10 cellular contexts compared by ENCODE assay signal in genomic region chr7:100122067-100122466, GRCh38. TPM values are rescaled to one million over a fixed set of nuclear protein-coding genes. Genes with fewer than 3 reads are reported as not detected.
DNase-seq lines count a peak whose midpoint lies in the region; ATAC-seq and TF ChIP-seq lines count a peak whose summit lies in the region.
"Had no signal": no experiment of that assay in that cellular context is flagged by ENCODE, and none has a peak within 500 bp of the region (broad histone marks: within the 10 kb centered on the region; RNA-seq: fewer than 3 reads in every experiment).

No MANE protein-coding gene starts in this region.

- no peak overlapping the region for H3K27ac ChIP-seq in CD4-positive, alpha-beta T cell (ENCODE audit: low read depth, low read length)
- H3K27ac ChIP-seq: thoracic aorta had no signal

- intact Hi-C loops in CD4-positive, alpha-beta T cell (cut with DNase I, micrococcal nuclease): no loop called here

- no peaks in the 10 kb centered on the region for H3K9me3 Mint-ChIP-seq in CD4-positive, alpha-beta T cell
- no peaks in the 10 kb centered on the region for H3K9me3 Mint-ChIP-seq in activated T-cell treated with anti-CD3 and anti-CD28 coated beads, Interleukin-2, amount 50 U/mL, for 4 hours
- H3K9me3 Mint-ChIP-seq: activated CD4-positive, alpha-beta memory T cell treated with anti-CD3 and anti-CD28 coated beads for 36 hours; activated naive CD4-positive, alpha-beta T cell treated with anti-CD3 and anti-CD28 coated beads, Interleukin-2, amount 50 U/mL, for 72 hours; T-helper 1 cell treated with Interleukin-12 subunit alpha and Interleukin-12 subunit beta and Interleukin-4 antibody, amounts not matched to agents 30 μg/mL and 1 μg/mL, for 36 hours had no signal

- H3K27me3 ChIP-seq in CD4-positive, alpha-beta T cell (ENCODE audit: control insufficient read depth, insufficient read depth, low read length): no peaks in the 10 kb centered on the region

- no peaks in the 10 kb centered on the region for H3K9me3 ChIP-seq in CD4-positive, alpha-beta T cell (ENCODE audit: control insufficient read depth, low read length)
- H3K9me3 ChIP-seq: thoracic aorta had no signal

- peaks cover 47% of the 10 kb centered on the region for H3K36me3 Mint-ChIP-seq in CD4-positive, alpha-beta T cell (ENCODE audit: low read depth)
- peaks cover 2% of the 10 kb centered on the region for H3K36me3 Mint-ChIP-seq in activated T-cell treated with anti-CD3 and anti-CD28 coated beads, Interleukin-2, amount 50 U/mL, for 4 hours (ENCODE audit: insufficient read depth)

- peaks cover 44% of the 10 kb centered on the region for H3K4me1 Mint-ChIP-seq in CD4-positive, alpha-beta T cell (ENCODE audit: low read depth)
- H3K4me1 Mint-ChIP-seq in activated T-cell treated with anti-CD3 and anti-CD28 coated beads, Interleukin-2, amount 50 U/mL, for 4 hours (ENCODE audit: low read depth): peaks cover 42% of the 10 kb centered on the region

- no peak for TF ChIP-seq CTCF in CD4-positive, alpha-beta T cell (IDR thresholded peaks at IDR 0.05)

- no peak for ATAC-seq in CD4-positive, alpha-beta T cell (ENCODE audit: poor library complexity)
- no peak for ATAC-seq in GM21786 (IDR thresholded peaks at IDR 0.05; ENCODE audit: unreplicated experiment)
- ATAC-seq in activated T-cell treated with anti-CD3 and anti-CD28 coated beads, Interleukin-2, amount 50 U/mL, for 4 hours: no peak
- ATAC-seq: activated naive CD4-positive, alpha-beta T cell treated with anti-CD3 and anti-CD28 coated beads, Interleukin-2, amount 50 U/mL, for 72 hours had no signal

- H3K27me3 Mint-ChIP-seq in CD4-positive, alpha-beta T cell: no peaks in the 10 kb centered on the region
- H3K27me3 Mint-ChIP-seq in activated T-cell treated with anti-CD3 and anti-CD28 coated beads, Interleukin-2, amount 50 U/mL, for 4 hours (ENCODE audit: low read depth): no peaks in the 10 kb centered on the region
- H3K27me3 Mint-ChIP-seq: activated CD4-positive, alpha-beta memory T cell treated with anti-CD3 and anti-CD28 coated beads for 36 hours had no signal

- peak overlapping the region; percentile 58 for H3K27ac Mint-ChIP-seq in CD4-positive, alpha-beta T cell
- H3K27ac Mint-ChIP-seq: activated naive CD4-positive, alpha-beta T cell treated with anti-CD3 and anti-CD28 coated beads, Interleukin-2, amount 50 U/mL, for 72 hours; T-helper 1 cell treated with Interleukin-12 subunit alpha and Interleukin-12 subunit beta and Interleukin-4 antibody, amounts not matched to agents 30 μg/mL and 1 μg/mL, for 36 hours had no signal

- POLR2A ChIA-PET in CD4-positive, alpha-beta T cell (lab: Charles Lee): interaction anchor here (0.8 to 2.0 kb wide), 3 partner anchors 9 to 22 kb away, joined by 3 to 7 read pairs (median 4); partner anchors contain the start of gene AP4M1

- in situ Hi-C loops in SK-MEL-5 (cut with HindIII; ENCODE audit: low pct_unique_long_range_greater_than_20kb, low sequenced_read_pairs): no loop called here

- no peak for DNase-seq in CD4-positive, alpha-beta T cell
- DNase-seq in NCI-H1417 treated with DMSO at 0.1 percent for 48 hours (lab: John Stamatoyannopoulos, UW) (peak; percentile 47), SK-MEL-5 (ENCODE audit: low read depth, low spot score) (peak; percentile 96), SIG-M5 (lab: John Stamatoyannopoulos, UW) (no peak)
- no peak for DNase-seq in activated T-cell treated with anti-CD3 and anti-CD28 coated beads, Interleukin-2, amount 50 U/mL, for 4 hours
- DNase-seq: activated CD4-positive, alpha-beta memory T cell treated with anti-CD3 and anti-CD28 coated beads for 36 hours had no signal

- peak overlapping the region; percentile 46 for H3K4me3 Mint-ChIP-seq in CD4-positive, alpha-beta T cell
- no peak overlapping the region for H3K4me3 Mint-ChIP-seq in activated T-cell treated with anti-CD3 and anti-CD28 coated beads, Interleukin-2, amount 50 U/mL, for 4 hours
- H3K4me3 Mint-ChIP-seq: activated CD4-positive, alpha-beta memory T cell treated with anti-CD3 and anti-CD28 coated beads for 36 hours; T-helper 1 cell treated with Interleukin-12 subunit alpha and Interleukin-12 subunit beta and Interleukin-4 antibody, amounts not matched to agents 30 μg/mL and 1 μg/mL, for 36 hours had no signal

- CTCF ChIA-PET in CD4-positive, alpha-beta T cell (lab: Charles Lee): no interaction called here

RNA-seq across cellular contexts. Expression of gene CNPY4, which starts 2.6 kb away (rescaled TPM):
- total RNA-seq in CD4-positive, alpha-beta T cell: 10 to 100 TPM; 22.5 to 25.6 TPM
- 21.7 and 21.9 TPM in 2 replicates for total RNA-seq in SK-MEL-5 (2014; rRNA removed; shearing (Covaris generic))
- 23.3 and 24.4 TPM in 2 replicates for polyA plus RNA-seq in SK-MEL-5 (2015; cell fraction: cytosol; rRNA removed)
- 43.4 and 55.1 TPM in 2 replicates for polyA plus RNA-seq in SK-MEL-5 (2015; cell fraction: nucleus; rRNA removed)
- 1 to 10 TPM; 6.6 to 8.6 (median 7.6) TPM for total RNA-seq in activated T-cell treated with anti-CD3 and anti-CD28 coated beads, Interleukin-2, amount 50 U/mL, for 4 hours

RNA-seq across cellular contexts. Expression of gene TAF6, which starts 2.9 kb away (rescaled TPM):
- total RNA-seq in CD4-positive, alpha-beta T cell: 10 to 100 TPM; 34.8 to 37.4 TPM
- total RNA-seq in SK-MEL-5 (2014; rRNA removed; shearing (Covaris generic)): 27.3 and 33.6 TPM in 2 replicates
- polyA plus RNA-seq in SK-MEL-5 (2015; cell fraction: cytosol; rRNA removed): 92.8 and 115 TPM in 2 replicates
- polyA plus RNA-seq in SK-MEL-5 (2015; cell fraction: nucleus; rRNA removed): 135 and 162 TPM in 2 replicates
- 10 to 100 TPM; 67.3 to 74.2 (median 72.9) TPM for total RNA-seq in activated T-cell treated with anti-CD3 and anti-CD28 coated beads, Interleukin-2, amount 50 U/mL, for 4 hours

RNA-seq across cellular contexts. Expression of gene MBLAC1, which starts 4.7 kb away (rescaled TPM):
- 1 to 10 TPM; 3.7 to 4.4 TPM for total RNA-seq in CD4-positive, alpha-beta T cell
- total RNA-seq in SK-MEL-5 (2014; rRNA removed; shearing (Covaris generic)): 2.2 and 4.1 TPM in 2 replicates
- 3.1 and 4.1 TPM in 2 replicates for polyA plus RNA-seq in SK-MEL-5 (2015; cell fraction: cytosol; rRNA removed)
- polyA plus RNA-seq in SK-MEL-5 (2015; cell fraction: nucleus; rRNA removed): 1.9 and 8.0 TPM in 2 replicates
- 1 to 10 TPM; 3.0 to 4.8 (median 3.2) TPM for total RNA-seq in activated T-cell treated with anti-CD3 and anti-CD28 coated beads, Interleukin-2, amount 50 U/mL, for 4 hours

RNA-seq across cellular contexts. Expression of gene AP4M1, which starts 20.6 kb away (rescaled TPM):
- 1 to 10 TPM; 2.8 to 4.0 TPM for total RNA-seq in CD4-positive, alpha-beta T cell
- total RNA-seq in SK-MEL-5 (2014; rRNA removed; shearing (Covaris generic)): 15.9 and 16.4 TPM in 2 replicates
- 15.4 and 17.2 TPM in 2 replicates for polyA plus RNA-seq in SK-MEL-5 (2015; cell fraction: cytosol; rRNA removed)
- 83.1 and 113 TPM in 2 replicates for polyA plus RNA-seq in SK-MEL-5 (2015; cell fraction: nucleus; rRNA removed)
- total RNA-seq in activated T-cell treated with anti-CD3 and anti-CD28 coated beads, Interleukin-2, amount 50 U/mL, for 4 hours: 10 to 100 TPM; 13.4 to 16.0 (median 16.0) TPM

RNA-seq across cellular contexts. Expression of gene MCM7, which starts 20.9 kb away (rescaled TPM):
- total RNA-seq in CD4-positive, alpha-beta T cell: 10 to 100 TPM; 54.5 to 56.0 TPM
- total RNA-seq in SK-MEL-5 (2014; rRNA removed; shearing (Covaris generic)): 163 and 176 TPM in 2 replicates
- 170 and 183 TPM in 2 replicates for polyA plus RNA-seq in SK-MEL-5 (2015; cell fraction: cytosol; rRNA removed)
- 608 TPM in 2 replicates for polyA plus RNA-seq in SK-MEL-5 (2015; cell fraction: nucleus; rRNA removed)
- total RNA-seq in activated T-cell treated with anti-CD3 and anti-CD28 coated beads, Interleukin-2, amount 50 U/mL, for 4 hours: 100 to 1,000 TPM; 471 to 592 (median 521) TPM

Comparison
In these comparisons a context has a peak if more than half of its experiments do, and no peak if none do; other contexts are left out.
1. DNase-seq: peak in NCI-H1417 treated with DMSO at 0.1 percent for 48 hours (single experiment) and SK-MEL-5 (single experiment); none in CD4-positive, alpha-beta T cell (0 of 10), SIG-M5 (single experiment) and activated T-cell treated with anti-CD3 and anti-CD28 coated beads, Interleukin-2, amount 50 U/mL, for 4 hours (single experiment).